ENCODE assay signal across 8 cellular contexts in genomic region chr7:149741629-149742028, GRCh38. TPM values are rescaled to one million over a fixed set of nuclear protein-coding genes. Genes with fewer than 3 reads are reported as not detected.
DNase-seq lines count a peak whose midpoint lies in the region; ATAC-seq and TF ChIP-seq lines count a peak whose summit lies in the region.

No MANE protein-coding gene starts in this region.

- POLR2A ChIA-PET in HEK293T (lab: Yijun Ruan, JAX) = interaction anchor here (0.9 to 1.4 kb wide), 7 partner anchors 8 to 246 kb away, joined by 3 to 12 read pairs (median 5); no protein-coding TSS in a partner anchor

- peaks cover 0 to 10% (median 0%) of the 10 kb centered on the region in 7 donors for H3K27me3 ChIP-seq in heart right ventricle
- H3K27me3 ChIP-seq in endodermal cell (ENCODE audit: control insufficient read depth, insufficient read depth, low read length, poor library complexity, severe bottlenecking) = peaks cover 11% of the 10 kb centered on the region

- peak; percentile 76 to 89 (median 82) for ATAC-seq in heart right ventricle
- peak; percentile 41 to 54 for ATAC-seq in stimulated activated naive B cell treated with anti-CD40 and anti-IgM and Interleukin-4, amounts not matched to agents 10 μg/mL and 1 μg/mL and 100 μg/mL, for 72 hours (replicated peaks)

- H3K36me3 ChIP-seq in heart right ventricle = no peaks in the 10 kb centered on the region
- no peaks in the 10 kb centered on the region for H3K36me3 ChIP-seq in endodermal cell (ENCODE audit: control insufficient read depth, insufficient read depth, low read length)

- H3K36me3 Mint-ChIP-seq in stimulated activated naive B cell treated with anti-CD40 and anti-IgM and Interleukin-4, amounts not matched to agents 10 μg/mL and 1 μg/mL and 100 μg/mL, for 72 hours = no peaks in the 10 kb centered on the region
- H3K36me3 Mint-ChIP-seq in endodermal cell (ENCODE audit: low read depth) = no peaks in the 10 kb centered on the region

- H3K4me1 Mint-ChIP-seq in stimulated activated naive B cell treated with anti-CD40 and anti-IgM and Interleukin-4, amounts not matched to agents 10 μg/mL and 1 μg/mL and 100 μg/mL, for 72 hours = peaks cover 10 to 12% of the 10 kb centered on the region in 2 donors
- H3K4me1 Mint-ChIP-seq in endodermal cell = peaks cover 4% of the 10 kb centered on the region

- peaks cover 0 to 6% of the 10 kb centered on the region in 2 donors for H3K9me3 Mint-ChIP-seq in stimulated activated naive B cell treated with anti-CD40 and anti-IgM and Interleukin-4, amounts not matched to agents 10 μg/mL and 1 μg/mL and 100 μg/mL, for 72 hours
- no peaks in the 10 kb centered on the region for H3K9me3 Mint-ChIP-seq in endodermal cell

- peak overlapping the region; percentile 84 to 86 for H3K4me3 Mint-ChIP-seq in stimulated activated naive B cell treated with anti-CD40 and anti-IgM and Interleukin-4, amounts not matched to agents 10 μg/mL and 1 μg/mL and 100 μg/mL, for 72 hours
- no peak overlapping the region for H3K4me3 Mint-ChIP-seq in endodermal cell

- H3K27me3 Mint-ChIP-seq in stimulated activated naive B cell treated with anti-CD40 and anti-IgM and Interleukin-4, amounts not matched to agents 10 μg/mL and 1 μg/mL and 100 μg/mL, for 72 hours = peaks cover 39 to 60% of the 10 kb centered on the region in 2 donors
- H3K27me3 Mint-ChIP-seq in endodermal cell (ENCODE audit: insufficient read depth) = peaks cover 43% of the 10 kb centered on the region

- 30 to 31% methylated on average over 13 of the region's 13 CpGs for WGBS in heart right ventricle, 2 donors
- WGBS in endodermal cell (ENCODE audit: insufficient coverage in 1 of 2, insufficient read length in 1 of 2), 2 experiments = 60 to 85% methylated on average over 3 to 13 of the region's 13 CpGs

- H3K9me3 ChIP-seq in heart right ventricle (no peaks in the 10 kb centered on the region), endodermal cell (ENCODE audit: control insufficient read depth, low read length) (no peaks in the 10 kb centered on the region)

- H3K4me1 ChIP-seq in heart right ventricle (peaks cover 5 to 16% (median 10%) of the 10 kb centered on the region in 9 donors), endodermal cell (ENCODE audit: control insufficient read depth, insufficient read depth, low read length) (no peaks in the 10 kb centered on the region)

- peak; percentile 73 for DNase-seq in AG20443 (ENCODE audit: low spot score)
- peak; percentile 43 for DNase-seq in H4 (ENCODE audit: low spot score)
- peak; percentile 28 for DNase-seq in SW480 (ENCODE audit: low spot score)
- no peak for DNase-seq in heart right ventricle
- no peak for DNase-seq in stimulated activated naive B cell treated with anti-CD40 and anti-IgM and Interleukin-4, amounts not matched to agents 10 μg/mL and 1 μg/mL and 100 μg/mL, for 72 hours
- no peak for DNase-seq in HEK293T (ENCODE audit: extremely low spot score)
- DNase-seq in GOT3 (lab: John Stamatoyannopoulos, UW) = no peak
- DNase-seq in endodermal cell = no peak

- H3K9ac ChIP-seq in endodermal cell (ENCODE audit: extremely low read depth, low read length, poor library complexity, severe bottlenecking) = no peak overlapping the region

- H3K4me3 ChIP-seq in heart right ventricle (peak overlapping the region in 9 of 10 donors; percentile 24 to 50 (median 43)), endodermal cell (ENCODE audit: low read length) (no peak overlapping the region)

- no peak for TF ChIP-seq CTCF in heart right ventricle (IDR thresholded peaks at IDR 0.05)
- no peak for TF ChIP-seq CTCF in endodermal cell (conservative IDR thresholded peaks at IDR 0.05)

- intact Hi-C loops in heart right ventricle (cut with DNase I) = loop anchor here in 9 of 10 donors (2.0 to 5.0 kb wide), 5 partner anchors 69 to 79 kb away; no protein-coding TSS in a partner anchor

- peak overlapping the region; percentile 65 for H3K27ac Mint-ChIP-seq in stimulated activated naive B cell treated with anti-CD40 and anti-IgM and Interleukin-4, amounts not matched to agents 10 μg/mL and 1 μg/mL and 100 μg/mL, for 72 hours
- no peak overlapping the region for H3K27ac Mint-ChIP-seq in endodermal cell

- H3K27ac ChIP-seq in heart right ventricle = peak overlapping the region in 2 of 10 donors; percentile 32 to 36
- H3K27ac ChIP-seq in endodermal cell (ENCODE audit: low read depth, low read length) = no peak overlapping the region

- CTCF ChIA-PET in HEK293T (lab: Yijun Ruan, JAX) = interaction anchor here (0.6 to 3.4 kb wide), 24 partner anchors 9 to 485 kb away, joined by 3 to 70 read pairs (median 3); no protein-coding TSS in a partner anchor

TF ChIP-seq in HEK293T, 16 proteins besides CTCF, POLR2A, EP300 and RAD21:
- TF ChIP-seq PKNOX1 (IDR thresholded peaks at IDR 0.05) (no peak), FOXK2 (IDR thresholded peaks at IDR 0.05) (no peak), L3MBTL2 (conservative IDR thresholded peaks at IDR 0.05) (no peak), SP1 (IDR thresholded peaks at IDR 0.05) (no peak), HDGF (IDR thresholded peaks at IDR 0.05; ENCODE audit: borderline replicate concordance) (no peak), ARNT (IDR thresholded peaks at IDR 0.05) (no peak), BHLHE40 (IDR thresholded peaks at IDR 0.05; ENCODE audit: borderline replicate concordance) (no peak), ZNF384 (IDR thresholded peaks at IDR 0.05) (no peak), FOXM1 (IDR thresholded peaks at IDR 0.05; ENCODE audit: borderline replicate concordance) (no peak)

RNA-seq across cellular contexts. Expression of gene ZNF467, which starts 31.8 kb away (rescaled TPM):
- 1.1 and 3.0 TPM in 2 replicates for total RNA-seq in H4 (2014; rRNA removed; shearing (Covaris generic))
- total RNA-seq in heart right ventricle = 1 to 10 TPM; 2.2 to 7.3 (median 4.6) TPM
- polyA plus RNA-seq in heart right ventricle = 10 to 100 TPM in 1 of 2 donors, 1 to 10 TPM in 1; 5.7 to 10.5 TPM
- total RNA-seq in endodermal cell = 1 to 10 TPM in 1 of 2 donors, under 1 TPM in 1; 0.91 to 2.5 TPM
- polyA plus RNA-seq in endodermal cell (2013, experiment 1 of 2) = 6.0 TPM
- 5.3 TPM for polyA plus RNA-seq in endodermal cell (2013, experiment 2 of 2)

Comparison
In these comparisons a context has a peak if more than half of its experiments do, and no peak if none do; other contexts are left out.
1. DNase-seq: peak in AG20443 (single experiment), H4 (single experiment) and SW480 (single experiment); none in heart right ventricle (0 of 2), stimulated activated naive B cell treated with anti-CD40 and anti-IgM and Interleukin-4, amounts not matched to agents 10 μg/mL and 1 μg/mL and 100 μg/mL, for 72 hours (single experiment), HEK293T (single experiment), GOT3 (single experiment) and endodermal cell (single experiment).